In the genomic region with DNA sequence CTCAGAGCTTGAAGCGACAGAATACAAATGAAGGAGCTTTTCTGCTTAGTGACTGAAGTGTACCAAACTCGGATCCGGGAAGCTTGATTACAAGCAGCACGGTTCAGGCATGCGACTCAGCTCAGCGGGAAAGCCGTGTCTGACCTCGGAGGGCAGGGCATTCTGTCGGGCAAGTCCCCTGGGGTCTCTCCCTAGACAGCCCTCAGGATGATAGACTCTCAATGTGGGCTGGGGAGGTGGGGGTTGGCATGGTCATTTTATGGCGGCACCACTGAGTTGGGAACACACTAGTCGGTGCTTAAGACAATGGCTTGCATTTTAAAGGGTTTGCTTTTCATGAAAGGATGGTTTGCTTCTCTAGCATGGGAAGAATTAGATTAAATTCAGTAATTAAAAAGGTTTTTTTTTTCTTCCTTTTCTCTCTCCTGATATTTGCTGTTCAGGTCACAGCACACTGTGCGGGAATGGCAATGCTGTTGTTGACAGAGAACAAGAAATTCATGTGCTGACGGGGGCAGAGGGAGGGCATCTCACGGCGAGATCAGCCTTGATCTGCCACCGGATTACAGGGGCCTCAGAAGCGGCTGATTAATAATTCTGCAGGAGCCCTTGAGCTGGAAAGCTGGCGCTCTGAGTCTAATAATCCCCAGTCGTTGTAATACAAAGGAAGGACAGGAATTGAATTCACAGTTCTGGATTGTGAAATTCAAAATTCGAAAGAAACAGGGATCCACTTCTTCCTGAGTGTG, we compare ENCODE assay signal across 11 cellular contexts.
DNase-seq lines count a peak whose midpoint lies in the region; ATAC-seq and TF ChIP-seq lines count a peak whose summit lies in the region.
"Had no signal": no experiment of that assay in that cellular context is flagged by ENCODE, and none has a peak within 500 bp of the region (broad histone marks: within the 10 kb centered on the region; RNA-seq: fewer than 3 reads in every experiment).

No MANE protein-coding gene starts in this region.

- TF ChIP-seq EP300 in SK-N-SH (IDR thresholded peaks at IDR 0.05; ENCODE audit: borderline replicate concordance in 1 of 2, low read depth in 1 of 2, low read length in 1 of 2) = no peak

- POLR2A ChIA-PET in SK-N-SH (lab: Yijun Ruan, JAX) = no interaction called here

- H3F3A ChIP-seq in SK-N-SH (replicated peaks; ENCODE audit: insufficient read depth) = no peaks in the 10 kb centered on the region

- H3K9me2 ChIP-seq in SK-N-SH = no peaks in the 10 kb centered on the region

- no peaks in the 10 kb centered on the region for H4K20me1 ChIP-seq in SK-N-SH (ENCODE audit: insufficient read depth)

- ATAC-seq in SK-N-SH treated with all-trans-retinoic acid at 6 μM for 48 hours (no peak), GM19397 (IDR thresholded peaks at IDR 0.05; ENCODE audit: unreplicated experiment) (no peak), HG03460 (IDR thresholded peaks at IDR 0.05; ENCODE audit: unreplicated experiment) (no peak)

- H3K4me1 ChIP-seq in SK-N-SH (ENCODE audit: control insufficient read depth in 1 of 2, insufficient read depth in 2 of 2, low read depth in 1 of 2, low read length in 1 of 2) = peaks cover 0 to 29% of the 10 kb centered on the region in 2 experiments; a peak in 2 of 4 replicates

- no peaks in the 10 kb centered on the region for H3K27me3 ChIP-seq in SK-N-SH (ENCODE audit: insufficient read depth)

- H3K4me1 Mint-ChIP-seq in type B pancreatic cell (ENCODE audit: unreplicated experiment) = peaks cover 40% of the 10 kb centered on the region

- TF ChIP-seq RAD21 in SK-N-SH (IDR thresholded peaks at IDR 0.05; ENCODE audit: low read length) = no peak; the same call in 1 of the 2 replicates

- peak overlapping the region; percentile 42 for H3K27ac Mint-ChIP-seq in type B pancreatic cell

- no peak overlapping the region for H3K4me2 ChIP-seq in SK-N-SH

- H3K36me3 Mint-ChIP-seq in type B pancreatic cell = peaks cover 50% of the 10 kb centered on the region

- H2AFZ ChIP-seq in SK-N-SH (ENCODE audit: low read depth) = no peak overlapping the region

- TF ChIP-seq CTCF in SK-N-SH (IDR thresholded peaks at IDR 0.05) (no peak), type B pancreatic cell (conservative IDR thresholded peaks at IDR 0.05) (no peak)

- no peak overlapping the region for H3K4me3 ChIP-seq in SK-N-SH (ENCODE audit: low read depth in 2 of 2, low read length in 1 of 2)

- H3K27ac ChIP-seq in SK-N-SH (ENCODE audit: low read depth in 2 of 2, low read length in 1 of 2) = peak overlapping the region in 1 of 2 experiments; percentile 72; a peak in 2 of 4 replicates
- H3K27ac ChIP-seq: epithelial cell of prostate had no signal

- H3K79me2 ChIP-seq in SK-N-SH (ENCODE audit: insufficient read depth) = no peaks in the 10 kb centered on the region

- peaks cover 9 to 19% of the 10 kb centered on the region in 2 experiments for H3K36me3 ChIP-seq in SK-N-SH (replicated peaks in 1 of 2; ENCODE audit: control insufficient read depth in 1 of 2, insufficient read depth in 2 of 2, low read length in 1 of 2)

- H3K9me3 Mint-ChIP-seq in type B pancreatic cell = no peaks in the 10 kb centered on the region

- WGBS in SK-N-SH (ENCODE audit: low lambda C conversion rate) = 74% methylated on average over 20 of the region's 20 CpGs

- peak overlapping the region; percentile 74 for H3K4me3 Mint-ChIP-seq in type B pancreatic cell

- no peak overlapping the region for H3K9ac ChIP-seq in SK-N-SH

- H3K27me3 Mint-ChIP-seq in type B pancreatic cell = no peaks in the 10 kb centered on the region

- DNase-seq in SK-N-SH (peak; percentile 50), ecto neural progenitor cell (ENCODE audit: low spot score) (peak; percentile 81), midbrain (lab: John Stamatoyannopoulos, UW) (peak; percentile 67), type B pancreatic cell (ENCODE audit: extremely low spot score, unreplicated experiment) (no peak)
- no peak for DNase-seq in stimulated activated CD4-positive, alpha-beta T cell treated with anti-CD3 and anti-CD28 coated beads, Interleukin-4, amount 100 ng/mL, for 4 hours
- DNase-seq: activated CD8-positive, alpha-beta memory T cell treated with anti-CD3 and anti-CD28 coated beads, Interleukin-2, amount 50 U/mL, for 4 hours; NCI-H1417 had no signal

- H3K9me3 ChIP-seq in SK-N-SH = no peaks in the 10 kb centered on the region

- CTCF ChIA-PET in SK-N-SH (lab: Yijun Ruan, JAX) = interaction anchor here (0.9 to 2.1 kb wide), 3 partner anchors 18 to 428 kb away, joined by 3 to 5 read pairs (median 4); no protein-coding TSS in a partner anchor

TF ChIP-seq in SK-N-SH, 30 proteins besides CTCF, POLR2A, EP300 and RAD21:
- TF ChIP-seq TAF1 (IDR thresholded peaks at IDR 0.05; ENCODE audit: borderline replicate concordance, low read depth, low read length) (no peak), GATA2 (CRISPR knock-in tag; IDR thresholded peaks at IDR 0.05) (peak; percentile 46), RCOR1 (IDR thresholded peaks at IDR 0.05; ENCODE audit: low read length) (no peak)
TF ChIP-seq in SK-N-SH: peak in this region for 1.

TF ChIP-seq in SK-N-SH treated with all-trans-retinoic acid at 6 μM for 48 hours, 23 proteins besides CTCF, POLR2A, EP300 and RAD21:
- TF ChIP-seq ZNF8 (CRISPR knock-in tag; IDR thresholded peaks at IDR 0.05) (no peak), ZFP3 (CRISPR knock-in tag; IDR thresholded peaks at IDR 0.05) (no peak), OSR1 (CRISPR knock-in tag; IDR thresholded peaks at IDR 0.05) (no peak), ZFP30 (CRISPR knock-in tag; IDR thresholded peaks at IDR 0.05) (no peak), ARNTL (CRISPR knock-in tag; IDR thresholded peaks at IDR 0.05; ENCODE audit: borderline replicate concordance, low read depth) (no peak), ZNF70 (CRISPR knock-in tag; IDR thresholded peaks at IDR 0.05) (no peak), SNAI2 (CRISPR knock-in tag; IDR thresholded peaks at IDR 0.05) (no peak), PPARA (CRISPR knock-in tag; IDR thresholded peaks at IDR 0.05; ENCODE audit: borderline replicate concordance) (no peak), BACH2 (CRISPR knock-in tag; IDR thresholded peaks at IDR 0.05; ENCODE audit: borderline replicate concordance) (no peak), TCF4 (CRISPR knock-in tag; IDR thresholded peaks at IDR 0.05; ENCODE audit: borderline replicate concordance) (no peak), CSDC2 (CRISPR knock-in tag; IDR thresholded peaks at IDR 0.05) (no peak), GLIS3 (CRISPR knock-in tag; IDR thresholded peaks at IDR 0.05) (no peak), ZNF565 (CRISPR knock-in tag; conservative IDR thresholded peaks at IDR 0.05; ENCODE audit: low read depth) (no peak), CREB5 (CRISPR knock-in tag; IDR thresholded peaks at IDR 0.05; ENCODE audit: low read depth) (no peak), ZC3H10 (CRISPR knock-in tag; IDR thresholded peaks at IDR 0.05) (no peak), ESRRG (CRISPR knock-in tag; IDR thresholded peaks at IDR 0.05) (no peak)
- TF ChIP-seq, protein P1, sequence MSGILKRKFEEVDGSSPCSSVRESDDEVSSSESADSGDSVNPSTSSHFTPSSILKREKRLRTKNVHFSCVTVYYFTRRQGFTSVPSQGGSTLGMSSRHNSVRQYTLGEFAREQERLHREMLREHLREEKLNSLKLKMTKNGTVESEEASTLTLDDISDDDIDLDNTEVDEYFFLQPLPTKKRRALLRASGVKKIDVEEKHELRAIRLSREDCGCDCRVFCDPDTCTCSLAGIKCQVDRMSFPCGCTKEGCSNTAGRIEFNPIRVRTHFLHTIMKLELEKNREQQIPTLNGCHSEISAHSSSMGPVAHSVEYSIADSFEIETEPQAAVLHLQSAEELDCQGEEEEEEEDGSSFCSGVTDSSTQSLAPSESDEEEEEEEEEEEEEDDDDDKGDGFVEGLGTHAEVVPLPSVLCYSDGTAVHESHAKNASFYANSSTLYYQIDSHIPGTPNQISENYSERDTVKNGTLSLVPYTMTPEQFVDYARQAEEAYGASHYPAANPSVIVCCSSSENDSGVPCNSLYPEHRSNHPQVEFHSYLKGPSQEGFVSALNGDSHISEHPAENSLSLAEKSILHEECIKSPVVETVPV (CRISPR knock-in tag; IDR thresholded peaks at IDR 0.05) = no peak

Comparison
In these comparisons a context has a peak if more than half of its experiments do, and no peak if none do; other contexts are left out.
1. DNase-seq: peak in SK-N-SH (single experiment), ecto neural progenitor cell (single experiment) and midbrain (single experiment); none in type B pancreatic cell (single experiment) and stimulated activated CD4-positive, alpha-beta T cell treated with anti-CD3 and anti-CD28 coated beads, Interleukin-4, amount 100 ng/mL, for 4 hours (0 of 2).